ENCODE assay signal across 1 cellular context in the genomic region with DNA sequence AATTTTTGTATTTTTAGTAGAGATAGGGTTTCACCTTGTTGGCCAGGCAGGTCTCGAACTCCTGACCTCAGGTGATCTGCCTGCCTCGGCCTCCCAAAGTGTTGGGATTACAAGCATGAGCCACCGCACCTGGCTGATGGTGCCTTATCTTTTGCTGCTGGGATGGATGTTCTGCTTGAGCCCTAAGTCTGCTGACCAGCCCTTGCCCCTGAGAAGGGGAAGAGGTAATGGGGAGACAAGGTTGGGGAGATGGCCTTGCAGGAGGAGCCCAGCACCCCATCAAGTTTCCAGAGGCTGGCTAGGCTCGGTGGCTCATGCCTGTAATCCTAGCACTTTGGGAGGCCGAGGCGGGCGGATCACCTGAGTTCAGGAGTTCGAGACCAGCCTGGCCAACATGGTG. TPM values are rescaled to one million over a fixed set of nuclear protein-coding genes. Genes with fewer than 3 reads are reported as not detected.
"Had no signal": no experiment of that assay in that cellular context is flagged by ENCODE, and none has a peak within 500 bp of the region (broad histone marks: within the 10 kb centered on the region; RNA-seq: fewer than 3 reads in every experiment).

No MANE protein-coding gene starts in this region.

RNA-seq across cellular contexts. Expression of gene MAPK13, which starts 6.0 kb away (rescaled TPM):
- total RNA-seq: SK-MEL-5 had no signal
